ENCODE assay signal across 16 cellular contexts in genomic region chrX:47499291-47499690, GRCh38. TPM values are rescaled to one million over a fixed set of nuclear protein-coding genes. Genes with fewer than 3 reads are reported as not detected.
DNase-seq lines count a peak whose midpoint lies in the region; ATAC-seq and TF ChIP-seq lines count a peak whose summit lies in the region.
"Had no signal": no experiment of that assay in that cellular context is flagged by ENCODE, and none has a peak within 500 bp of the region (broad histone marks: within the 10 kb centered on the region; RNA-seq: fewer than 3 reads in every experiment).

No MANE protein-coding gene starts in this region.

- H3K27me3 ChIP-seq in psoas muscle (ENCODE audit: insufficient read depth in 3 of 3, low read length in 2 of 3) = peaks cover 0 to 17% (median 0%) of the 10 kb centered on the region in 3 donors
- H3K27me3 ChIP-seq: SJSA1 had no signal

- H3K9me3 Mint-ChIP-seq in brain = peaks cover 0 to 14% (median 6%) of the 10 kb centered on the region in 5 experiments

- peak; percentile 52 for DNase-seq in NCI-H524 treated with DMSO at 0.1 percent for 48 hours (lab: John Stamatoyannopoulos, UW)
- no peak for DNase-seq in psoas muscle
- DNase-seq in NCI-H446 treated with DMSO at 0.1 percent for 48 hours (lab: John Stamatoyannopoulos, UW) = no peak
- DNase-seq: DMS153, H9, NCI-H1436, NCI-H2029, NCI-H2171, NCI-H510A treated with DMSO at 0.1 percent for 48 hours, SW 1271 had no signal

- peaks cover 53% of the 10 kb centered on the region for H3K4me1 Mint-ChIP-seq in brain

- H3K4me3 Mint-ChIP-seq in brain = peak overlapping the region in 1 of 5 experiments; percentile 32
- H3K4me3 Mint-ChIP-seq: H9 had no signal

- intact Hi-C loops in psoas muscle (cut with DNase I) = no loop called here

- H3K4me3 ChIP-seq in HEK293 (ENCODE audit: low read depth, low read length) = no peak overlapping the region
- H3K4me3 ChIP-seq in psoas muscle = no peak overlapping the region
- H3K4me3 ChIP-seq: SJSA1 had no signal

- H3K36me3 ChIP-seq in HEK293 (ENCODE audit: control insufficient read depth in 2 of 2, insufficient read depth in 1 of 2, low read length in 2 of 2) = no peaks in the 10 kb centered on the region
- H3K36me3 ChIP-seq in psoas muscle (ENCODE audit: insufficient read depth in 1 of 2, low read depth in 1 of 2) = no peaks in the 10 kb centered on the region
- H3K36me3 ChIP-seq: SJSA1 had no signal

- no peaks in the 10 kb centered on the region for H3K4me1 ChIP-seq in HEK293 (ENCODE audit: control insufficient read depth, insufficient read depth, low read length)
- peaks cover 12% of the 10 kb centered on the region for H3K4me1 ChIP-seq in psoas muscle
- H3K4me1 ChIP-seq: SJSA1 had no signal

- TF ChIP-seq CTCF in HEK293 (tag by site-specific recombination; IDR thresholded peaks at IDR 0.05) (no peak), brain (conservative IDR thresholded peaks at IDR 0.05) (no peak), psoas muscle (IDR thresholded peaks at IDR 0.05) (no peak)

- peaks cover 7% of the 10 kb centered on the region for H3K27me3 Mint-ChIP-seq in brain

- 50 to 89% (median 51%) methylated on average over 3 of the region's 3 CpGs for WGBS in psoas muscle, 3 donors

- H3K36me3 Mint-ChIP-seq in brain = no peaks in the 10 kb centered on the region

- no peak overlapping the region for H3K27ac ChIP-seq in HEK293 (ENCODE audit: extremely low read depth, low read depth, low read length)
- peak overlapping the region; percentile 73 for H3K27ac ChIP-seq in psoas muscle
- H3K27ac ChIP-seq: C4-2B, SJSA1 had no signal

- CTCF ChIA-PET in HEK293 (lab: Yijun Ruan, JAX) = interaction anchor here (0.9 to 4.0 kb wide), 3 partner anchors 17 to 146 kb away, joined by 5 to 33 read pairs (median 6); no protein-coding TSS in a partner anchor

- no peak for ATAC-seq in psoas muscle
- no peak for ATAC-seq in GM21423 (IDR thresholded peaks at IDR 0.05; ENCODE audit: unreplicated experiment)
- ATAC-seq in GM19455 (IDR thresholded peaks at IDR 0.05; ENCODE audit: unreplicated experiment) = no peak

- no peaks in the 10 kb centered on the region for H3K9me3 ChIP-seq in HEK293 (ENCODE audit: control insufficient read depth, insufficient read depth, low read depth, low read length)
- H3K9me3 ChIP-seq in psoas muscle = no peaks in the 10 kb centered on the region
- H3K9me3 ChIP-seq: SJSA1 had no signal

- H3K27ac Mint-ChIP-seq in brain = peak overlapping the region in 3 of 5 experiments; percentile 17 to 92 (median 46)
- H3K27ac Mint-ChIP-seq: H9 had no signal

- POLR2A ChIA-PET in HEK293 (lab: Yijun Ruan, JAX) = no interaction called here

TF ChIP-seq in HEK293, 187 proteins besides CTCF, POLR2A, EP300 and RAD21:
- TF ChIP-seq ZNF624 (tag by site-specific recombination; IDR thresholded peaks at IDR 0.05) = no peak
- TF ChIP-seq PRDM6 (tag by site-specific recombination; IDR thresholded peaks at IDR 0.05) = no peak
- 0 out of 2 replicates have a peak, but pooled peaks have one; percentile 16 for TF ChIP-seq GLIS1 (tag by site-specific recombination; IDR thresholded peaks at IDR 0.05)
- TF ChIP-seq HOXD13 (CRISPR knock-in tag; IDR thresholded peaks at IDR 0.05; ENCODE audit: borderline replicate concordance) = no peak
- 0 out of 2 replicates have a peak, but pooled peaks have one; percentile 22 for TF ChIP-seq ZFHX2 (tag by site-specific recombination; conservative IDR thresholded peaks at IDR 0.05)
TF ChIP-seq in HEK293: peak in this region for 2.

RNA-seq across cellular contexts. Expression of gene ZNF41, which starts 16.3 kb away (rescaled TPM):
- 5.0 TPM for polyA plus RNA-seq in brain (ENCODE audit: insufficient read depth, low read depth, low replicate concordance)
- total RNA-seq in psoas muscle = 10 to 100 TPM in 3 of 4 donors, 1 to 10 TPM in 1; 9.5 to 17.7 (median 13.4) TPM
- polyA plus RNA-seq in psoas muscle = 10 to 100 TPM in 1 of 3 donors, 1 to 10 TPM in 2; 5.3 to 10.9 (median 8.5) TPM
